1 cellular context compared by ENCODE assay signal in genomic region chr9:128309551-128309950, GRCh38.
A peak's percentile ranks its signal among the peaks of the same experiment; 100 is the strongest.
TF ChIP-seq lines count a peak whose summit lies in the region.

No MANE protein-coding gene starts in this region.

TF ChIP-seq in K562, 482 proteins besides CTCF, POLR2A, EP300 and RAD21:
- TF ChIP-seq RBM39 (optimal IDR thresholded peaks at IDR 0.05; ENCODE audit: low read depth, low read length) (peak; percentile 4), ARHGAP35 (IDR thresholded peaks at IDR 0.05; ENCODE audit: partially characterized antibody) (no peak), USF2 (CRISPR knock-in tag; IDR thresholded peaks at IDR 0.05) (no peak), RBFOX2 (IDR thresholded peaks at IDR 0.05; ENCODE audit: low read depth, low read length) (peak; percentile 54)
